8 cellular contexts compared by ENCODE assay signal in the genomic region with DNA sequence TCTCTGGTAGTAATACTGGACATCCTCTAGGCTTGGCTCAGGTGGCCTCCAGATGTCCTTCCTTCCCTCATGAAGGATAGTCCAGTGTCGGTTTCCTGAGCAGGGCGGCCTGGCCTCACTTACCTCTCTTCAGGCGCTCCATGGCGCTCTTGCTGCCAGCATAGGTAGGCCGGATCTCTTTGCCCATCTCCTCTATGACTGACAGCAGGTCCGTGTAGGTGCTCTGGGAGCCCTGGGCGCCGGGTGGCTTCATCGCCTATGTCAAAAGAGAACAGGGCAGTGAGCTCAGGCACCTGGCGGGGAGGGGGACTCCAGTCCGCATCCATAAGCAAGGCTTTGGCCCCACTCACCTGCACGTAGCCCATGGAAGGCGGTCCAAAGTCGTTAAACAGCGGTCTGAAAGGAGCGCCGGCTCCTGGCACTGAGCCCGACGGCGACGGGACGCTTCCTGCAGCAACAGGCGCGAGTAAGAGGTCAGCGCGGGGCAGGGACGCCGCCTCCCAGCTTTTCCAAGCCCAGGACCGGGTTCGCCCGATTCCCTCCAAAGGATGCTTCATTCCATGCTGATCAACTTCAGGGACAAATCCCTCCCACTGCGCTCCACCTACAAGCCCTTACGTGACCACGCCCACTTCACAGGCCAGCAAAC. TPM values are rescaled to one million over a fixed set of nuclear protein-coding genes. Genes with fewer than 3 reads are reported as not detected.
DNase-seq lines count a peak whose midpoint lies in the region; ATAC-seq, FAIRE-seq and TF ChIP-seq lines count a peak whose summit lies in the region.

No MANE protein-coding gene starts in this region.

- peaks cover 6% of the 10 kb centered on the region for H3K27me3 Mint-ChIP-seq in activated CD8-positive, alpha-beta T cell treated with anti-CD3 and anti-CD28 coated beads, Interleukin-2, amount 10 ng/mL, durations not matched to agents 7 days and 5 days (ENCODE audit: low read depth)

- peak overlapping the region; percentile 46 for H3K9ac ChIP-seq in HUES48 (ENCODE audit: low read depth, low read length)

- no peaks in the 10 kb centered on the region for H3K9me3 Mint-ChIP-seq in activated CD8-positive, alpha-beta T cell treated with anti-CD3 and anti-CD28 coated beads, Interleukin-2, amount 10 ng/mL, durations not matched to agents 7 days and 5 days (ENCODE audit: insufficient read depth)

- H3K27me3 ChIP-seq in HUES48 (ENCODE audit: control insufficient read depth, insufficient read depth, low read length) (peaks cover 7% of the 10 kb centered on the region; the same call in 1 of the 2 replicates), gastroesophageal sphincter (peaks cover 37% of the 10 kb centered on the region)

- TF ChIP-seq EP300 in gastroesophageal sphincter (IDR thresholded peaks at IDR 0.05): no peak

- H3K9me3 ChIP-seq in HUES48 (ENCODE audit: control insufficient read depth, insufficient read depth, low read length): no peaks in the 10 kb centered on the region
- no peaks in the 10 kb centered on the region for H3K9me3 ChIP-seq in gastroesophageal sphincter

- WGBS in gastroesophageal sphincter (ENCODE audit: low coverage in 1 of 2), 2 donors: 40 to 80% methylated on average over 2 to 3 of the region's 34 CpGs

- H3K4me1 ChIP-seq in HUES48 (ENCODE audit: control insufficient read depth, insufficient read depth, low read length) (peaks cover 18% of the 10 kb centered on the region), gastroesophageal sphincter (peaks cover 0 to 58% (median 34%) of the 10 kb centered on the region in 3 donors)

- DNase-seq in COLO829 (ENCODE audit: low spot score) (peak; percentile 37), omental fat pad (ENCODE audit: low spot score) (no peak), DMS153 (lab: John Stamatoyannopoulos, UW) (no peak), NOMO-1 (lab: John Stamatoyannopoulos, UW; ENCODE audit: unreplicated experiment in 2 of 2) (no peak), GM12892 (ENCODE audit: insufficient read length) (no peak)
- no peak for DNase-seq in activated CD8-positive, alpha-beta T cell treated with anti-CD3 and anti-CD28 coated beads, Interleukin-2, amount 10 ng/mL, durations not matched to agents 7 days and 5 days

- no peak for ATAC-seq in activated CD8-positive, alpha-beta T cell treated with anti-CD3 and anti-CD28 coated beads, Interleukin-2, amount 10 ng/mL, durations not matched to agents 7 days and 5 days
- peak; percentile 14 for ATAC-seq in gastroesophageal sphincter
- peak; percentile 1 for ATAC-seq in omental fat pad (ENCODE audit: low FRiP score)

- TF ChIP-seq CTCF in gastroesophageal sphincter (IDR thresholded peaks at IDR 0.05) (no peak), omental fat pad (IDR thresholded peaks at IDR 0.05) (no peak)

- H3K4me1 Mint-ChIP-seq in activated CD8-positive, alpha-beta T cell treated with anti-CD3 and anti-CD28 coated beads, Interleukin-2, amount 10 ng/mL, durations not matched to agents 7 days and 5 days (ENCODE audit: low read depth): peaks cover 40% of the 10 kb centered on the region

- POLR2A ChIA-PET in activated CD8-positive, alpha-beta T cell treated with anti-CD3 and anti-CD28 coated beads, Interleukin-2, amount 10 ng/mL, durations not matched to agents 7 days and 5 days (lab: Charles Lee): interaction anchor here (0.7 to 2.1 kb wide), 6 partner anchors 21 to 106 kb away, joined by 3 to 11 read pairs (median 6); partner anchors contain the start of genes PPP1CA and PTPRCAP

- H3K27ac ChIP-seq in HUES48 (ENCODE audit: low read depth, low read length) (peak overlapping the region; percentile 81), gastroesophageal sphincter (peak overlapping the region; percentile 67 to 100 (median 96))

- peaks cover 24% of the 10 kb centered on the region for H3K36me3 Mint-ChIP-seq in activated CD8-positive, alpha-beta T cell treated with anti-CD3 and anti-CD28 coated beads, Interleukin-2, amount 10 ng/mL, durations not matched to agents 7 days and 5 days (ENCODE audit: low read depth)

- peak overlapping the region; percentile 89 for H3K4me3 Mint-ChIP-seq in activated CD8-positive, alpha-beta T cell treated with anti-CD3 and anti-CD28 coated beads, Interleukin-2, amount 10 ng/mL, durations not matched to agents 7 days and 5 days

- peak overlapping the region; percentile 87 for H3K4me3 ChIP-seq in HUES48 (ENCODE audit: low read depth, low read length)
- H3K4me3 ChIP-seq in gastroesophageal sphincter: peak overlapping the region; percentile 50 to 81

- H3K27ac Mint-ChIP-seq in activated CD8-positive, alpha-beta T cell treated with anti-CD3 and anti-CD28 coated beads, Interleukin-2, amount 10 ng/mL, durations not matched to agents 7 days and 5 days: peak overlapping the region; percentile 94

- H3K36me3 ChIP-seq in HUES48 (ENCODE audit: control insufficient read depth, insufficient read depth, low read length): peaks cover 6% of the 10 kb centered on the region; the same call in 1 of the 2 replicates
- H3K36me3 ChIP-seq in gastroesophageal sphincter: peaks cover 0 to 3% of the 10 kb centered on the region in 2 donors

- TF ChIP-seq POLR2A in gastroesophageal sphincter (IDR thresholded peaks at IDR 0.05) (no peak), GM12892 (IDR thresholded peaks at IDR 0.05; ENCODE audit: low read depth, low read length) (no peak)

- no peak for FAIRE-seq in GM12892 (lab: Jason Lieb, UNC)

- CTCF ChIA-PET in activated CD8-positive, alpha-beta T cell treated with anti-CD3 and anti-CD28 coated beads, Interleukin-2, amount 10 ng/mL, durations not matched to agents 7 days and 5 days (lab: Charles Lee): interaction anchor here (0.7 to 1.2 kb wide), 5 partner anchors 23 to 162 kb away, joined by 3 to 4 read pairs (median 4); partner anchors contain the start of genes PPP1CA and PTPRCAP

RNA-seq across cellular contexts. Expression of gene CDK2AP2, which starts 0.6 kb away (rescaled TPM):
- 100 to 1,000 TPM; 168 to 175 TPM for total RNA-seq in activated CD8-positive, alpha-beta T cell treated with anti-CD3 and anti-CD28 coated beads, Interleukin-2, amount 10 ng/mL, durations not matched to agents 7 days and 5 days
- total RNA-seq in gastroesophageal sphincter (10 to 100 TPM; 29.1 to 69.3 (median 53.9) TPM), omental fat pad (10 to 100 TPM; 23.5 to 50.5 (median 34.7) TPM)
- polyA plus RNA-seq in GM12892 (2012; ENCODE audit: missing spikeins): 37.0 TPM

RNA-seq across cellular contexts. Expression of gene PITPNM1, which starts 2.2 kb away (rescaled TPM):
- 100 to 1,000 TPM; 110 to 117 TPM for total RNA-seq in activated CD8-positive, alpha-beta T cell treated with anti-CD3 and anti-CD28 coated beads, Interleukin-2, amount 10 ng/mL, durations not matched to agents 7 days and 5 days
- 10 to 100 TPM in 3 of 4 donors, 1 to 10 TPM in 1; 9.5 to 18.7 (median 15.4) TPM for total RNA-seq in gastroesophageal sphincter
- total RNA-seq in omental fat pad: 10 to 100 TPM; 15.0 to 58.2 (median 26.6) TPM
- 12.0 TPM for polyA plus RNA-seq in GM12892 (2012; ENCODE audit: missing spikeins)

RNA-seq across cellular contexts. Expression of gene CABP2, which starts 15.9 kb away (rescaled TPM):
- total RNA-seq in activated CD8-positive, alpha-beta T cell treated with anti-CD3 and anti-CD28 coated beads, Interleukin-2, amount 10 ng/mL, durations not matched to agents 7 days and 5 days: not detected
- total RNA-seq in gastroesophageal sphincter (not detected), omental fat pad (not detected)
- not detected for polyA plus RNA-seq in GM12892 (2012; ENCODE audit: missing spikeins)

RNA-seq across cellular contexts. Expression of gene AIP, which starts 24.5 kb away (rescaled TPM):
- total RNA-seq in activated CD8-positive, alpha-beta T cell treated with anti-CD3 and anti-CD28 coated beads, Interleukin-2, amount 10 ng/mL, durations not matched to agents 7 days and 5 days: 100 to 1,000 TPM; 156 to 163 TPM
- 10 to 100 TPM; 65.4 to 87.5 (median 78.1) TPM for total RNA-seq in gastroesophageal sphincter
- 10 to 100 TPM; 51.2 to 67.5 (median 62.1) TPM for total RNA-seq in omental fat pad
- polyA plus RNA-seq in GM12892 (2012; ENCODE audit: missing spikeins): 96.4 TPM

RNA-seq across cellular contexts. Expression of gene TMEM134, which starts 38.3 kb away (rescaled TPM):
- 10 to 100 TPM; 39.6 to 42.5 TPM for total RNA-seq in activated CD8-positive, alpha-beta T cell treated with anti-CD3 and anti-CD28 coated beads, Interleukin-2, amount 10 ng/mL, durations not matched to agents 7 days and 5 days
- total RNA-seq in gastroesophageal sphincter (10 to 100 TPM; 22.2 to 35.2 (median 32.5) TPM), omental fat pad (10 to 100 TPM; 33.6 to 56.6 (median 44.0) TPM)
- polyA plus RNA-seq in GM12892 (2012; ENCODE audit: missing spikeins): 28.4 TPM
